In the genomic region with DNA sequence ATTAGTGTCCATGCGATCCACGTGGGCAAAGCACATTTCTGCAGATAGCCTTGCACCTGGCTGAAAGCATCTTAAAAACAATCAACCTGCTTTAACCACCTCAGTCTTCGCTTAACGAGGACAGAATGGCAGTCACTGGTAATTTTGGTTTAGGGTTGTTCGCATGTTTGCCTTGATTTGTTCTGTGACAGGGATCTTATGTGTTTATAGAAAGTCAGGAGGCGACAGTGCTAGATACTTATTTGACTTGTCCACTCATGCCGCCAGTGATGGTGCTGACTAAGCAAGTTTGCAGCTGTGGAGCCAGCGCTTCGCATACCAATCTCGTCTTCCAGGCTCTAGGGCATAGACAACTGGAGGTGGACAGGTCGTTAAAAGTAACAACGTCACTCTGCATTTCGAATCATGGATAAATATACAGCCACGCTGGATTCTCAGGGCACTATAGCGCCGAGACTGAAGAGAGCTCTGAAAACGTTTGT, we compare ENCODE assay signal across 8 cellular contexts. TPM values are rescaled to one million over a fixed set of nuclear protein-coding genes. Genes with fewer than 3 reads are reported as not detected.
DNase-seq lines count a peak whose midpoint lies in the region; ATAC-seq and TF ChIP-seq lines count a peak whose summit lies in the region.

No MANE protein-coding gene starts in this region.

- H3K56ac ChIP-seq in IMR-90 (ENCODE audit: extremely low read depth, insufficient read depth, low read length), result no peak overlapping the region

- H3K27ac Mint-ChIP-seq in CD4-positive, alpha-beta memory T cell, result peak overlapping the region; percentile 79 to 98 (median 88)

- peak overlapping the region; percentile 83 to 99 for H3K4me3 ChIP-seq in CD4-positive, alpha-beta memory T cell (ENCODE audit: low read length in 2 of 2)
- peak overlapping the region; percentile 94 for H3K4me3 ChIP-seq in IMR-90 (ENCODE audit: insufficient read depth, low read depth, low read length)
- peak overlapping the region; percentile 90 for H3K4me3 ChIP-seq in astrocyte of the spinal cord (ENCODE audit: low read depth, low read length)
- H3K4me3 ChIP-seq in liver (ENCODE audit: low read depth in 1 of 3, low read length in 3 of 3), result peak overlapping the region; percentile 45 to 81 (median 79)
- peak overlapping the region; percentile 80 for H3K4me3 ChIP-seq in thymus (ENCODE audit: low read length)

- peaks cover 20 to 52% (median 29%) of the 10 kb centered on the region in 4 donors for H3K4me1 Mint-ChIP-seq in CD4-positive, alpha-beta memory T cell

- no peak for TF ChIP-seq CTCF in IMR-90 (conservative IDR thresholded peaks at IDR 0.05; ENCODE audit: low read depth, low read length)
- no peak for TF ChIP-seq CTCF in astrocyte of the spinal cord (IDR thresholded peaks at IDR 0.05; ENCODE audit: low read depth, low read length)
- no peak for TF ChIP-seq CTCF in liver (IDR thresholded peaks at IDR 0.05; ENCODE audit: low read depth, low read length, missing input control)

- H3K18ac ChIP-seq in IMR-90 (ENCODE audit: low read depth, low read length), result no peak overlapping the region

- H3K4me2 ChIP-seq in IMR-90 (ENCODE audit: low read depth, low read length), result peak overlapping the region; percentile 92

- BruUV-seq in IMR-90 (replicated peaks; lab: Mats Ljungman, UMichigan), result no TSS peak

- peaks cover 4 to 34% of the 10 kb centered on the region in 2 experiments; a peak in 3 of 4 replicates for H3K79me1 ChIP-seq in IMR-90 (ENCODE audit: low read depth in 1 of 2, low read length in 2 of 2)

- no peak overlapping the region for H3K23ac ChIP-seq in IMR-90 (ENCODE audit: low read depth, low read length)

- H2BK120ac ChIP-seq in IMR-90 (ENCODE audit: low read depth, low read length), result no peak overlapping the region

- ATAC-seq in IMR-90 (ENCODE audit: low read depth), result no peak
- ATAC-seq in GM19328 (IDR thresholded peaks at IDR 0.05; ENCODE audit: unreplicated experiment), result no peak

- peak in 1 of 5 donors; percentile 41 for DNase-seq in CD4-positive, alpha-beta memory T cell
- DNase-seq in IMR-90 (no peak), astrocyte of the spinal cord (ENCODE audit: low read depth, low spot score) (no peak), GM19238 (ENCODE audit: insufficient read length, low spot score) (no peak)
- DNase-seq in central memory CD4-positive, alpha-beta T cell, result no peak

- H3K27me3 ChIP-seq in CD4-positive, alpha-beta memory T cell (ENCODE audit: insufficient read depth, low read length), result no peaks in the 10 kb centered on the region
- H3K27me3 ChIP-seq in IMR-90 (ENCODE audit: control insufficient read depth, insufficient read depth, low read length), result no peaks in the 10 kb centered on the region
- H3K27me3 ChIP-seq in liver (ENCODE audit: control insufficient read depth in 4 of 4, insufficient read depth in 4 of 4, low read length in 3 of 4), result peaks cover 0 to 5% (median 1%) of the 10 kb centered on the region in 4 donors
- H3K27me3 ChIP-seq in thymus (ENCODE audit: control insufficient read depth, insufficient read depth), result peaks cover 14% of the 10 kb centered on the region

- H3K4ac ChIP-seq in IMR-90 (ENCODE audit: low read depth, low read length), result no peak overlapping the region

- intact Hi-C loops in CD4-positive, alpha-beta memory T cell (cut with micrococcal nuclease), result loop anchor here (1.0 kb wide), 1 partner anchor 125 kb away; a partner anchor contains a TSS
- intact Hi-C loops in IMR-90 (cut with micrococcal nuclease), result no loop called here

- no peak overlapping the region for H2BK15ac ChIP-seq in IMR-90 (ENCODE audit: low read depth, low read length)

- peaks cover 34% of the 10 kb centered on the region for H3K4me1 ChIP-seq in CD4-positive, alpha-beta memory T cell (ENCODE audit: insufficient read depth, low read length)
- H3K4me1 ChIP-seq in IMR-90 (ENCODE audit: control insufficient read depth, insufficient read depth, low read length) (peaks cover 6% of the 10 kb centered on the region), liver (ENCODE audit: control insufficient read depth in 4 of 4, insufficient read depth in 4 of 4, low read length in 3 of 4) (peaks cover 2 to 18% (median 10%) of the 10 kb centered on the region in 4 donors), thymus (ENCODE audit: control insufficient read depth, insufficient read depth, low read length) (peaks cover 16% of the 10 kb centered on the region)

- dilution Hi-C loops in IMR-90 (cut with HindIII; ENCODE audit: low sequenced_read_pairs, unreplicated experiment), result no loop called here

- POLR2A ChIA-PET in CD4-positive, alpha-beta memory T cell (lab: Charles Lee; ENCODE audit: partially characterized antibody), result interaction anchor here (0.8 to 6.9 kb wide), 16 partner anchors 8 to 999 kb away, joined by 3 to 189 read pairs (median 12); a partner anchor contains a TSS
- POLR2A ChIA-PET in IMR-90 (lab: Charles Lee; ENCODE audit: unreplicated experiment), result interaction anchor here (0.7 kb wide), 1 partner anchor 10 kb away, joined by 3 read pairs; no protein-coding TSS in a partner anchor

- H3K36me3 Mint-ChIP-seq in CD4-positive, alpha-beta memory T cell, result peaks cover 0 to 31% of the 10 kb centered on the region in 2 donors

- peak overlapping the region; percentile 92 for H3K27ac ChIP-seq in CD4-positive, alpha-beta memory T cell (ENCODE audit: low read depth, low read length)
- H3K27ac ChIP-seq in IMR-90 (ENCODE audit: insufficient read depth, low read length), result no peak overlapping the region
- H3K27ac ChIP-seq in liver (ENCODE audit: low read depth in 1 of 2, low read length in 2 of 2), result no peak overlapping the region
- H3K27ac ChIP-seq in thymus (ENCODE audit: low read depth), result no peak overlapping the region

- no peaks in the 10 kb centered on the region for H4K20me1 ChIP-seq in IMR-90 (ENCODE audit: insufficient read depth, low read length)

- in situ Hi-C loops in IMR-90 (cut with MboI; ENCODE audit: low sequenced_read_pairs) (no loop called here), astrocyte of the spinal cord (cut with HindIII; ENCODE audit: low sequenced_read_pairs) (no loop called here)

- no peak overlapping the region for H3K9ac ChIP-seq in IMR-90 (ENCODE audit: low read depth, low read length)
- H3K9ac ChIP-seq in liver (ENCODE audit: low read depth in 1 of 2, low read length in 2 of 2), result no peak overlapping the region

- H4K91ac ChIP-seq in IMR-90 (ENCODE audit: insufficient read depth, low read depth, low read length), result no peak overlapping the region

- H4K5ac ChIP-seq in IMR-90 (ENCODE audit: low read depth, low read length), result no peak overlapping the region

- no peak for TF ChIP-seq POLR2A in IMR-90 (IDR thresholded peaks at IDR 0.05; ENCODE audit: low read depth, low read length)

- H2AFZ ChIP-seq in IMR-90 (replicated peaks; ENCODE audit: low read length, poor library complexity), result peak overlapping the region; percentile 96

- peaks cover 0 to 1% of the 10 kb centered on the region in 2 donors for H3K27me3 Mint-ChIP-seq in CD4-positive, alpha-beta memory T cell

- CTCF ChIA-PET in CD4-positive, alpha-beta memory T cell (lab: Charles Lee; ENCODE audit: partially characterized antibody), result interaction anchor here (1.1 to 2.5 kb wide), 10 partner anchors 9 to 72 kb away, joined by 3 to 12 read pairs (median 6); a partner anchor contains a TSS
- CTCF ChIA-PET in IMR-90 (lab: Yijun Ruan, JAX), result no interaction called here

- H3K36me3 ChIP-seq in CD4-positive, alpha-beta memory T cell (ENCODE audit: insufficient read depth, low read length), result no peaks in the 10 kb centered on the region
- H3K36me3 ChIP-seq in IMR-90 (ENCODE audit: control insufficient read depth, insufficient read depth, low read length) (peaks cover 2% of the 10 kb centered on the region; the same call in 1 of the 2 replicates), liver (ENCODE audit: control insufficient read depth in 4 of 4, insufficient read depth in 3 of 4, low read depth in 1 of 4, low read length in 3 of 4) (no peaks in the 10 kb centered on the region), thymus (ENCODE audit: control insufficient read depth, insufficient read depth) (no peaks in the 10 kb centered on the region)

- no peak overlapping the region for H2BK5ac ChIP-seq in IMR-90 (ENCODE audit: low read depth, low read length, poor library complexity, severe bottlenecking)

- no peaks in the 10 kb centered on the region for H3K9me3 ChIP-seq in CD4-positive, alpha-beta memory T cell (ENCODE audit: control insufficient read depth in 1 of 2, low read length in 2 of 2)
- H3K9me3 ChIP-seq in IMR-90 (ENCODE audit: control insufficient read depth, insufficient read depth, low read length) (no peaks in the 10 kb centered on the region), liver (ENCODE audit: control insufficient read depth in 4 of 4, low read length in 3 of 4) (no peaks in the 10 kb centered on the region), thymus (ENCODE audit: control insufficient read depth) (no peaks in the 10 kb centered on the region)

- H2BK20ac ChIP-seq in IMR-90 (ENCODE audit: low read depth, low read length), result no peak overlapping the region

- H3K9me3 Mint-ChIP-seq in CD4-positive, alpha-beta memory T cell, result peaks cover 0 to 2% (median 0%) of the 10 kb centered on the region in 8 donors

- H4K8ac ChIP-seq in IMR-90 (ENCODE audit: low read depth in 2 of 2, low read length in 2 of 2), result no peak overlapping the region

- H3K4me3 Mint-ChIP-seq in CD4-positive, alpha-beta memory T cell, result peak overlapping the region; percentile 81 to 100 (median 86)

- H2AK9ac ChIP-seq in IMR-90 (replicated peaks; ENCODE audit: low read depth, low read length, poor library complexity), result no peak overlapping the region

- WGBS in IMR-90 (ENCODE audit: extremely low coverage in 2 of 2, insufficient read length in 1 of 2), 2 experiments, result 0% methylated on average over 1 of the region's 17 CpGs; no CpG with 5 or more reads in 1 of the 2 experiments
- WGBS in liver, result 7% methylated on average over 17 of the region's 17 CpGs
- WGBS in thymus, result 13% methylated on average over 17 of the region's 17 CpGs

- H3K14ac ChIP-seq in IMR-90 (replicated peaks; ENCODE audit: low read depth, low read length), result no peak overlapping the region

- H3K9me1 ChIP-seq in IMR-90 (ENCODE audit: insufficient read depth, low read length), result peaks cover 10% of the 10 kb centered on the region

- H2AK5ac ChIP-seq in IMR-90 (ENCODE audit: low read depth, low read length), result no peak overlapping the region

- TF ChIP-seq RAD21 in IMR-90 (IDR thresholded peaks at IDR 0.05; ENCODE audit: low read length) (no peak), liver (IDR thresholded peaks at IDR 0.05) (no peak)

TF ChIP-seq in IMR-90, 13 proteins besides CTCF, POLR2A, EP300 and RAD21 (continues in another document):
- TF ChIP-seq FOS (IDR thresholded peaks at IDR 0.05; ENCODE audit: low read depth, low read length), result no peak

TF ChIP-seq in liver, 16 proteins besides CTCF, POLR2A, EP300 and RAD21 (continues in another document):
- no peak for TF ChIP-seq JUND (IDR thresholded peaks at IDR 0.05)
- TF ChIP-seq EGR1 (IDR thresholded peaks at IDR 0.05; ENCODE audit: low read depth in 2 of 2), result no peak
- no peak for TF ChIP-seq HNF4A (conservative IDR thresholded peaks at IDR 0.05)

RNA-seq across cellular contexts. Expression of a gene that starts 1.2 kb away (rescaled TPM):
- total RNA-seq in CD4-positive, alpha-beta memory T cell, result 100 to 1,000 TPM; 103 to 105 TPM
- polyA plus RNA-seq in CD4-positive, alpha-beta memory T cell, result 10 to 100 TPM; 81.3 to 90.4 TPM
- total RNA-seq in IMR-90 (2012; rRNA removed) (28.7 and 40.0 TPM in 2 replicates), liver (1 to 10 TPM; 4.8 to 5.8 TPM)
- polyA plus RNA-seq in IMR-90 (2012; rRNA removed) (26.3 and 31.1 TPM in 2 replicates), liver (1 to 10 TPM; 5.3 to 8.0 TPM), thymus (89.2 TPM)
- 18.9 and 24.5 TPM in 2 replicates for polyA plus RNA-seq in IMR-90 (2012; cell fraction: cytosol; rRNA removed)
- polyA plus RNA-seq in IMR-90 (2012; cell fraction: nucleus; rRNA removed; ENCODE audit: low replicate concordance), result 12.9 and 56.2 TPM in 2 replicates
